ENCODE assay signal across 23 cellular contexts in genomic region chr6:14353263-14353662, GRCh38.
DNase-seq lines count a peak whose midpoint lies in the region; ATAC-seq and TF ChIP-seq lines count a peak whose summit lies in the region.
"Had no signal": no experiment of that assay in that cellular context is flagged by ENCODE, and none has a peak within 500 bp of the region (broad histone marks: within the 10 kb centered on the region; RNA-seq: fewer than 3 reads in every experiment).

No MANE protein-coding gene starts in this region.

- POLR2A ChIA-PET in activated CD8-positive, alpha-beta T cell treated with anti-CD3 and anti-CD28 coated beads, Interleukin-2, amount 10 ng/mL, durations not matched to agents 7 days and 5 days (lab: Charles Lee): interaction anchor here (0.5 to 0.6 kb wide), 2 partner anchors 16 to 102 kb away, joined by 3 read pairs; no protein-coding TSS in a partner anchor

- H3K36me3 Mint-ChIP-seq in activated CD8-positive, alpha-beta T cell treated with anti-CD3 and anti-CD28 coated beads, Interleukin-2, amount 10 ng/mL, durations not matched to agents 7 days and 5 days (ENCODE audit: low read depth): no peaks in the 10 kb centered on the region
- H3K36me3 Mint-ChIP-seq: CD8-positive, alpha-beta memory T cell had no signal

- no peak overlapping the region for H3K9ac ChIP-seq in BLaER1 treated with 17β-estradiol and CSF1 and Interleukin-3, amounts not matched to agents 10 nM and 100 nM
- H3K9ac ChIP-seq: KMS-11 had no signal

- no peak for DNase-seq in HL-60 (ENCODE audit: low read depth in 1 of 2, low spot score in 1 of 2)
- no peak for DNase-seq in activated CD8-positive, alpha-beta T cell treated with anti-CD3 and anti-CD28 coated beads, Interleukin-2, amount 10 ng/mL, durations not matched to agents 7 days and 5 days
- DNase-seq in foreskin keratinocyte: peak; percentile 9 to 25
- DNase-seq in nucleus accumbens (lab: John Stamatoyannopoulos, UW): no peak
- DNase-seq in cerebellar cortex (ENCODE audit: low spot score): no peak
- DNase-seq in NCI-H446 (lab: John Stamatoyannopoulos, UW): no peak
- DNase-seq: CD8-positive, alpha-beta memory T cell; DMS 273 treated with DMSO at 0.1 percent for 48 hours; DMS79; GOT3; HFFc6; IMR-90; NCI-H1105; NCI-H146; NCI-H1930; NCI-H526 treated with DMSO at 0.1 percent for 48 hours; SHP77 had no signal

- H3K27ac Mint-ChIP-seq in activated CD8-positive, alpha-beta T cell treated with anti-CD3 and anti-CD28 coated beads, Interleukin-2, amount 10 ng/mL, durations not matched to agents 7 days and 5 days: peak overlapping the region; percentile 12
- H3K27ac Mint-ChIP-seq: HFFc6 had no signal

- CTCF ChIA-PET in activated CD8-positive, alpha-beta T cell treated with anti-CD3 and anti-CD28 coated beads, Interleukin-2, amount 10 ng/mL, durations not matched to agents 7 days and 5 days (lab: Charles Lee): interaction anchor here (0.7 to 1.0 kb wide), 3 partner anchors 36 to 142 kb away, joined by 3 read pairs; no protein-coding TSS in a partner anchor

- H3K36me3 ChIP-seq in BLaER1 treated with 17β-estradiol and CSF1 and Interleukin-3, amounts not matched to agents 10 nM and 100 nM: no peaks in the 10 kb centered on the region
- H3K36me3 ChIP-seq: HAP-1 had no signal

- ATAC-seq in activated CD8-positive, alpha-beta T cell treated with anti-CD3 and anti-CD28 coated beads, Interleukin-2, amount 10 ng/mL, durations not matched to agents 7 days and 5 days: no peak
- peak; percentile 36 for ATAC-seq in foreskin keratinocyte
- ATAC-seq: Panc1 had no signal

- TF ChIP-seq CTCF in HL-60 (IDR thresholded peaks at IDR 0.05; ENCODE audit: insufficient read depth, low read length) (no peak), foreskin keratinocyte (conservative IDR thresholded peaks at IDR 0.05) (no peak)

- peaks cover 14 to 57% (median 48%) of the 10 kb centered on the region in 10 experiments for H3K4me1 ChIP-seq in BLaER1 treated with 17β-estradiol and CSF1 and Interleukin-3, amounts not matched to agents 10 nM and 100 nM
- peaks cover 4% of the 10 kb centered on the region for H3K4me1 ChIP-seq in foreskin keratinocyte

- H3K4me3 ChIP-seq in BLaER1 treated with 17β-estradiol and CSF1 and Interleukin-3, amounts not matched to agents 10 nM and 100 nM: no peak overlapping the region
- H3K4me3 ChIP-seq in HL-60 (replicated peaks; ENCODE audit: insufficient read depth, low read length): no peak overlapping the region
- H3K4me3 ChIP-seq: HAP-1 had no signal

- peak overlapping the region in 7 of 11 experiments; percentile 4 to 59 (median 19); a peak in 8 of 22 replicates for H3K4me2 ChIP-seq in BLaER1 treated with 17β-estradiol and CSF1 and Interleukin-3, amounts not matched to agents 10 nM and 100 nM
- H3K4me2 ChIP-seq: KMS-11 had no signal

- H3K27me3 Mint-ChIP-seq in activated CD8-positive, alpha-beta T cell treated with anti-CD3 and anti-CD28 coated beads, Interleukin-2, amount 10 ng/mL, durations not matched to agents 7 days and 5 days (ENCODE audit: low read depth): peaks cover 2% of the 10 kb centered on the region
- H3K27me3 Mint-ChIP-seq: CD8-positive, alpha-beta memory T cell had no signal

- peaks cover 26% of the 10 kb centered on the region for H3K4me1 Mint-ChIP-seq in activated CD8-positive, alpha-beta T cell treated with anti-CD3 and anti-CD28 coated beads, Interleukin-2, amount 10 ng/mL, durations not matched to agents 7 days and 5 days (ENCODE audit: low read depth)
- H3K4me1 Mint-ChIP-seq: CD8-positive, alpha-beta memory T cell had no signal

- no peaks in the 10 kb centered on the region for H3K9me3 Mint-ChIP-seq in activated CD8-positive, alpha-beta T cell treated with anti-CD3 and anti-CD28 coated beads, Interleukin-2, amount 10 ng/mL, durations not matched to agents 7 days and 5 days (ENCODE audit: insufficient read depth)

- no peak overlapping the region for H3K4me3 Mint-ChIP-seq in activated CD8-positive, alpha-beta T cell treated with anti-CD3 and anti-CD28 coated beads, Interleukin-2, amount 10 ng/mL, durations not matched to agents 7 days and 5 days
- H3K4me3 Mint-ChIP-seq: CD14-positive monocyte; CD8-positive, alpha-beta memory T cell; HFFc6 had no signal

- H3K27ac ChIP-seq in BLaER1 treated with 17β-estradiol and CSF1 and Interleukin-3, amounts not matched to agents 10 nM and 100 nM: no peak overlapping the region
- H3K27ac ChIP-seq in HL-60 (replicated peaks) (peak overlapping the region; percentile 55), foreskin keratinocyte (no peak overlapping the region)
- H3K27ac ChIP-seq: KMS-11, RWPE1 had no signal

- H3K9me3 ChIP-seq in BLaER1 treated with 17β-estradiol and CSF1 and Interleukin-3, amounts not matched to agents 10 nM and 100 nM (replicated peaks in 1 of 11): peaks cover 15 to 29% (median 22%) of the 10 kb centered on the region in 11 experiments
- H3K9me3 ChIP-seq: HAP-1 had no signal

- H3K27me3 ChIP-seq in BLaER1 treated with 17β-estradiol and CSF1 and Interleukin-3, amounts not matched to agents 10 nM and 100 nM: no peaks in the 10 kb centered on the region; a peak in 1 of 22 replicates
- H3K27me3 ChIP-seq in HL-60 (ENCODE audit: insufficient read depth, poor library complexity, severe bottlenecking) (no peaks in the 10 kb centered on the region), foreskin keratinocyte (no peaks in the 10 kb centered on the region)

- H4K20me1 ChIP-seq in BLaER1 treated with 17β-estradiol and CSF1 and Interleukin-3, amounts not matched to agents 10 nM and 100 nM: no peaks in the 10 kb centered on the region

Comparison
In these comparisons a context has a peak if more than half of its experiments do, and no peak if none do; other contexts are left out.
1. DNase-seq: peak in foreskin keratinocyte (2 of 2); none in HL-60 (0 of 2), activated CD8-positive, alpha-beta T cell treated with anti-CD3 and anti-CD28 coated beads, Interleukin-2, amount 10 ng/mL, durations not matched to agents 7 days and 5 days (single experiment), nucleus accumbens (0 of 56), cerebellar cortex (single experiment) and NCI-H446 (0 of 2).